2 cellular contexts compared by ENCODE assay signal in the genomic region with DNA sequence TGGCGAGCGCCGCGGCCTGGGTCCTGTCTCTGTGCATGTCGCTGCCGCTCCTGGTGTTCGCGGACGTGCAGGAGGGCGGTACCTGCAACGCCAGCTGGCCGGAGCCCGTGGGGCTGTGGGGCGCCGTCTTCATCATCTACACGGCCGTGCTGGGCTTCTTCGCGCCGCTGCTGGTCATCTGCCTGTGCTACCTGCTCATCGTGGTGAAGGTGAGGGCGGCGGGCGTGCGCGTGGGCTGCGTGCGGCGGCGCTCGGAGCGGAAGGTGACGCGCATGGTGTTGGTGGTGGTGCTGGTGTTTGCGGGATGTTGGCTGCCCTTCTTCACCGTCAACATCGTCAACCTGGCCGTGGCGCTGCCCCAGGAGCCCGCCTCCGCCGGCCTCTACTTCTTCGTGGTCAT.
TF ChIP-seq lines count a peak whose summit lies in the region.

No MANE protein-coding gene starts in this region.

TF ChIP-seq in A549, 52 proteins besides CTCF, POLR2A, EP300 and RAD21 (continued from another document):
- TF ChIP-seq CBX2 (IDR thresholded peaks at IDR 0.05; ENCODE audit: borderline replicate concordance, low read depth) (no peak), USF2 (IDR thresholded peaks at IDR 0.05) (no peak), E2F6 (IDR thresholded peaks at IDR 0.05; ENCODE audit: borderline replicate concordance, low read depth) (no peak), MAZ (IDR thresholded peaks at IDR 0.05; ENCODE audit: borderline replicate concordance, low read depth, low read length) (no peak)

TF ChIP-seq in HCT116, 20 proteins besides CTCF, POLR2A, EP300 and RAD21:
- TF ChIP-seq MAX (IDR thresholded peaks at IDR 0.05) = no peak
- no peak for TF ChIP-seq ZNF274 (IDR thresholded peaks at IDR 0.05; ENCODE audit: low read depth, low read length)
- TF ChIP-seq FOSL1 (IDR thresholded peaks at IDR 0.05; ENCODE audit: low read depth) = no peak
- no peak for TF ChIP-seq EZH2 (IDR thresholded peaks at IDR 0.05)
